In the genomic region with DNA sequence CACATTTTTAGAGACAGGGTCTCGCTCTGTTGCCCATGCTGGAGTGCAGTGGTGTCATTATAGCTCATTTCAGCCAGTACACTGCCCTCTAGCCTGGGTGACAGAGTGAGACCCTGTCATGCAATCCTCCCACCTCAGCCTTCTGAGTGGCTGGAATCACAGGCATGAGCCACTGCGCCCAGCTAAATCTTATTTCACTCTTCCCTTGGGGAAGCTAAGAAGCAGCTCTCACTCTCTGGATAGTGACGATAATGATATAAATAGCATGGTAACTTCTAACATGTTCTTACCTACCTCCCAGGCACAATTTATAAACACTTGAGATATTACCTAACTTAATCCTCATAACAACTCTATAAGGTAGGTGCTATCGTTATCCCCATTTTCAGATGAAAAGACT, we compare ENCODE assay signal across 23 cellular contexts. TPM values are rescaled to one million over a fixed set of nuclear protein-coding genes. Genes with fewer than 3 reads are reported as not detected.
DNase-seq lines count a peak whose midpoint lies in the region; ATAC-seq, FAIRE-seq and TF ChIP-seq lines count a peak whose summit lies in the region.
"Had no signal": no experiment of that assay in that cellular context is flagged by ENCODE, and none has a peak within 500 bp of the region (broad histone marks: within the 10 kb centered on the region; RNA-seq: fewer than 3 reads in every experiment).

No MANE protein-coding gene starts in this region.

- no peaks in the 10 kb centered on the region for H3K4me1 ChIP-seq in sigmoid colon
- H3K4me1 ChIP-seq: HAP-1 had no signal

- TF ChIP-seq POLR2A in sigmoid colon (IDR thresholded peaks at IDR 0.05), result no peak

- H3K27me3 ChIP-seq in sigmoid colon, result no peaks in the 10 kb centered on the region
- H3K27me3 ChIP-seq: BLaER1 had no signal

- peak overlapping the region; percentile 69 for H3K27ac Mint-ChIP-seq in nephron progenitor cell
- H3K27ac Mint-ChIP-seq: B cell; CD8-positive, alpha-beta T cell had no signal

- peaks cover 18% of the 10 kb centered on the region for H3K4me1 Mint-ChIP-seq in nephron progenitor cell
- H3K4me1 Mint-ChIP-seq: CD4-positive, CD25-positive, alpha-beta regulatory T cell had no signal

- TF ChIP-seq CTCF in nephron progenitor cell (IDR thresholded peaks at IDR 0.05) (no peak), sigmoid colon (IDR thresholded peaks at IDR 0.05) (no peak)

- no peak overlapping the region for H3K4me3 Mint-ChIP-seq in nephron progenitor cell
- H3K4me3 Mint-ChIP-seq: B cell; CD4-positive, CD25-positive, alpha-beta regulatory T cell; CD8-positive, alpha-beta T cell had no signal

- no peaks in the 10 kb centered on the region for H3K9me3 Mint-ChIP-seq in nephron progenitor cell
- H3K9me3 Mint-ChIP-seq: CD4-positive, CD25-positive, alpha-beta regulatory T cell; CD8-positive, alpha-beta T cell had no signal

- H3K27ac ChIP-seq in sigmoid colon, result no peak overlapping the region
- H3K27ac ChIP-seq: 22Rv1, C4-2B had no signal

- ATAC-seq in GM21367 (IDR thresholded peaks at IDR 0.05; ENCODE audit: unreplicated experiment), result no peak
- ATAC-seq: CD8-positive, alpha-beta T cell had no signal

- H3K4me3 ChIP-seq in sigmoid colon, result no peak overlapping the region
- H3K4me3 ChIP-seq: BLaER1, HAP-1 had no signal

- WGBS in sigmoid colon, 2 donors, result 95 to 97% methylated on average over 4 of the region's 4 CpGs

- H3K27me3 Mint-ChIP-seq in nephron progenitor cell (ENCODE audit: low read depth, poor library complexity), result no peaks in the 10 kb centered on the region
- H3K27me3 Mint-ChIP-seq: B cell; CD4-positive, CD25-positive, alpha-beta regulatory T cell had no signal

- DNase-seq in activated effector memory CD4-positive, alpha-beta T cell treated with anti-CD3 and anti-CD28 coated beads, Interleukin-2, amount 50 U/mL, for 16 hours, result peak; percentile 12
- DNase-seq in activated effector memory CD4-positive, alpha-beta T cell treated with Interleukin-2 at 50 U/mL for 16 hours, result no peak
- DNase-seq in nephron progenitor cell, result no peak
- peak; percentile 3 for DNase-seq in sigmoid colon
- DNase-seq in urothelium cell line (ENCODE audit: low spot score), result no peak
- no peak for DNase-seq in NCI-H2171 treated with DMSO at 0.1 percent for 48 hours (lab: John Stamatoyannopoulos, UW)
- DNase-seq: Caco-2; CD4-positive, CD25-positive, alpha-beta regulatory T cell; CD8-positive, alpha-beta T cell; DMS153; DND-41; GOT3 had no signal

- intact Hi-C loops in sigmoid colon (cut with DNase I), result no loop called here

- H3K36me3 ChIP-seq in sigmoid colon, result no peaks in the 10 kb centered on the region

- peaks cover 38% of the 10 kb centered on the region for H3K36me3 Mint-ChIP-seq in nephron progenitor cell (ENCODE audit: low read depth)
- H3K36me3 Mint-ChIP-seq: CD4-positive, CD25-positive, alpha-beta regulatory T cell; CD8-positive, alpha-beta T cell had no signal

- H3K9me3 ChIP-seq in sigmoid colon, result no peaks in the 10 kb centered on the region
- H3K9me3 ChIP-seq: BLaER1, Caco-2, HAP-1 had no signal

- no peak for TF ChIP-seq EP300 in sigmoid colon (IDR thresholded peaks at IDR 0.05)

- no peak for FAIRE-seq in urothelium cell line (lab: Jason Lieb, UNC)
- FAIRE-seq: A204.1, G401.6, GM12892, H54 had no signal

RNA-seq across cellular contexts. Expression of a gene that starts 24.9 kb away (rescaled TPM):
- under 1 TPM in 3 of 4 donors, not detected in 1; 0.55 to 0.81 (median 0.71) TPM for total RNA-seq in sigmoid colon
- 10 to 100 TPM in 1 of 3 donors, under 1 TPM in 2; 0.60 to 11.2 (median 0.92) TPM for polyA plus RNA-seq in sigmoid colon

RNA-seq across cellular contexts. Expression of a gene that starts 32.1 kb away (rescaled TPM):
- total RNA-seq in sigmoid colon, result not detected
- polyA plus RNA-seq in sigmoid colon, result 1 to 10 TPM in 1 of 3 donors, not detected in 2; 2.6 TPM
- total RNA-seq: Caco-2 had no signal
- polyA plus RNA-seq: AG04450 had no signal

RNA-seq across cellular contexts. Expression of a gene that starts 44.1 kb away (rescaled TPM):
- 100 to 1,000 TPM in 1 of 4 donors, 10 to 100 TPM in 3; 59.3 to 113 (median 67.2) TPM for total RNA-seq in sigmoid colon
- polyA plus RNA-seq in sigmoid colon, result 10 to 100 TPM; 80.8 to 91.6 (median 84.1) TPM

RNA-seq across cellular contexts. Expression of a gene that starts 46.9 kb away (rescaled TPM):
- total RNA-seq in sigmoid colon, result 10 to 100 TPM; 39.8 to 61.6 (median 53.2) TPM
- 10 to 100 TPM; 13.2 to 31.2 (median 22.9) TPM for polyA plus RNA-seq in sigmoid colon

RNA-seq across cellular contexts. Expression of a gene that starts 53.8 kb away (rescaled TPM):
- 10 to 100 TPM; 12.2 to 22.9 (median 17.3) TPM for total RNA-seq in sigmoid colon
- 10 to 100 TPM; 10.2 to 32.9 (median 18.0) TPM for polyA plus RNA-seq in sigmoid colon

Comparison
In these comparisons a context has a peak if more than half of its experiments do, and no peak if none do; other contexts are left out.
1. DNase-seq: peak in activated effector memory CD4-positive, alpha-beta T cell treated with anti-CD3 and anti-CD28 coated beads, Interleukin-2, amount 50 U/mL, for 16 hours (single experiment) and sigmoid colon (single experiment); none in activated effector memory CD4-positive, alpha-beta T cell treated with Interleukin-2 at 50 U/mL for 16 hours (single experiment), nephron progenitor cell (single experiment), urothelium cell line (single experiment) and NCI-H2171 treated with DMSO at 0.1 percent for 48 hours (single experiment).